9 cellular contexts compared by ENCODE assay signal in genomic region chr12:109432842-109433304, GRCh38. TPM values are rescaled to one million over a fixed set of nuclear protein-coding genes. Genes with fewer than 3 reads are reported as not detected.
A peak's percentile ranks its signal among the peaks of the same experiment; 100 is the strongest.
DNase-seq lines count a peak whose midpoint lies in the region; ATAC-seq and TF ChIP-seq lines count a peak whose summit lies in the region.
"Had no signal": no experiment of that assay in that cellular context is flagged by ENCODE, and none has a peak within 500 bp of the region (broad histone marks: within the 10 kb centered on the region; RNA-seq: fewer than 3 reads in every experiment).

No MANE protein-coding gene starts in this region.

- no peak overlapping the region for H3K4me2 ChIP-seq in DND-41 (ENCODE audit: insufficient read depth, low read length)
- no peak overlapping the region for H3K4me2 ChIP-seq in KMS-11

- H3K27me3 ChIP-seq in DND-41 (ENCODE audit: insufficient read depth, low read length, poor library complexity), result no peaks in the 10 kb centered on the region
- H3K27me3 ChIP-seq in KMS-11 (ENCODE audit: insufficient read depth, low read depth), result no peaks in the 10 kb centered on the region
- H3K27me3 ChIP-seq in esophagus muscularis mucosa, result no peaks in the 10 kb centered on the region

- no peaks in the 10 kb centered on the region for H3K4me1 ChIP-seq in DND-41 (ENCODE audit: insufficient read depth, low read length)
- no peaks in the 10 kb centered on the region for H3K4me1 ChIP-seq in KMS-11 (ENCODE audit: low read depth, poor library complexity, severe bottlenecking)
- peaks cover 9 to 16% (median 13%) of the 10 kb centered on the region in 4 donors for H3K4me1 ChIP-seq in esophagus muscularis mucosa

- TF ChIP-seq CTCF in DND-41 (IDR thresholded peaks at IDR 0.05; ENCODE audit: borderline replicate concordance, extremely low read depth, low read length, poor library complexity, severe bottlenecking), result peak; percentile 87
- peak; percentile 7; the same call in 1 of the 2 replicates for TF ChIP-seq CTCF in KMS-11 (conservative IDR thresholded peaks at IDR 0.05; ENCODE audit: low read depth, low read length)
- peak; percentile 78 to 91 (median 79) for TF ChIP-seq CTCF in esophagus muscularis mucosa (IDR thresholded peaks at IDR 0.05)
- peak; percentile 64 to 71 (median 66) for TF ChIP-seq CTCF in nephron (IDR thresholded peaks at IDR 0.05; ENCODE audit: unreplicated experiment in 3 of 3)

- no peaks in the 10 kb centered on the region for H3K36me3 Mint-ChIP-seq in nephron (ENCODE audit: low read depth)
- no peaks in the 10 kb centered on the region for H3K36me3 Mint-ChIP-seq in stimulated activated naive B cell treated with anti-CD40 and anti-IgM and Interleukin-4, amounts not matched to agents 10 μg/mL and 1 μg/mL and 100 μg/mL, for 72 hours

- H3K79me2 ChIP-seq in DND-41 (ENCODE audit: insufficient read depth, low read length), result no peaks in the 10 kb centered on the region
- no peaks in the 10 kb centered on the region for H3K79me2 ChIP-seq in KMS-11 (ENCODE audit: insufficient read depth, low read depth)

- peaks cover 14% of the 10 kb centered on the region for H3K4me1 Mint-ChIP-seq in nephron
- H3K4me1 Mint-ChIP-seq in stimulated activated naive B cell treated with anti-CD40 and anti-IgM and Interleukin-4, amounts not matched to agents 10 μg/mL and 1 μg/mL and 100 μg/mL, for 72 hours, result peaks cover 5 to 12% of the 10 kb centered on the region in 2 donors

- no peaks in the 10 kb centered on the region for H4K20me1 ChIP-seq in DND-41 (ENCODE audit: insufficient read depth, low read length)
- H4K20me1 ChIP-seq in KMS-11 (ENCODE audit: insufficient read depth), result no peaks in the 10 kb centered on the region

- ATAC-seq in DND-41 (ENCODE audit: insufficient read depth, low read depth), result peak; percentile 69
- peak; percentile 72 to 83 for ATAC-seq in stimulated activated naive B cell treated with anti-CD40 and anti-IgM and Interleukin-4, amounts not matched to agents 10 μg/mL and 1 μg/mL and 100 μg/mL, for 72 hours (replicated peaks)
- no peak for ATAC-seq in GM18520 (IDR thresholded peaks at IDR 0.05; ENCODE audit: unreplicated experiment)

- H3K9ac ChIP-seq in DND-41 (ENCODE audit: low read depth, low read length) (no peak overlapping the region), KMS-11 (no peak overlapping the region)

- TF ChIP-seq POLR2A in esophagus muscularis mucosa (IDR thresholded peaks at IDR 0.05; ENCODE audit: low read depth), result no peak

- H2AFZ ChIP-seq in DND-41 (ENCODE audit: low read depth, low read length), result no peak overlapping the region
- H2AFZ ChIP-seq in KMS-11 (ENCODE audit: low read depth), result no peak overlapping the region

- no peak overlapping the region for H3K27ac ChIP-seq in DND-41 (ENCODE audit: low read length)
- no peak overlapping the region for H3K27ac ChIP-seq in KMS-11
- no peak overlapping the region for H3K27ac ChIP-seq in esophagus muscularis mucosa (replicated peaks in 1 of 4)

- H3K9me3 ChIP-seq in DND-41 (ENCODE audit: insufficient read depth, low read length, severe bottlenecking) (no peaks in the 10 kb centered on the region), esophagus muscularis mucosa (no peaks in the 10 kb centered on the region)

- H3K27me3 Mint-ChIP-seq in nephron (ENCODE audit: low read depth), result no peaks in the 10 kb centered on the region
- no peaks in the 10 kb centered on the region for H3K27me3 Mint-ChIP-seq in stimulated activated naive B cell treated with anti-CD40 and anti-IgM and Interleukin-4, amounts not matched to agents 10 μg/mL and 1 μg/mL and 100 μg/mL, for 72 hours

- no peaks in the 10 kb centered on the region for H3K9me3 Mint-ChIP-seq in nephron
- peaks cover 1 to 7% of the 10 kb centered on the region in 2 donors for H3K9me3 Mint-ChIP-seq in stimulated activated naive B cell treated with anti-CD40 and anti-IgM and Interleukin-4, amounts not matched to agents 10 μg/mL and 1 μg/mL and 100 μg/mL, for 72 hours
- H3K9me3 Mint-ChIP-seq: dendritic cell treated with granulocyte-macrophage colony-stimulating factor and Interleukin-4, amounts not matched to agents 40 ng/mL and 50 ng/mL, for 4 days had no signal

- 35% methylated on average over 14 of the region's 14 CpGs for WGBS in esophagus muscularis mucosa

- DNase-seq in DND-41 (peak; percentile 67), OCI-M1 (lab: John Stamatoyannopoulos, UW) (peak; percentile 87), activated T-cell treated with anti-CD3 and anti-CD28 coated beads for 48 hours (ENCODE audit: low read depth) (peak; percentile 71), esophagus muscularis mucosa (ENCODE audit: extremely low spot score) (peak; percentile 96)
- peak; percentile 59 for DNase-seq in stimulated activated naive B cell treated with anti-CD40 and anti-IgM and Interleukin-4, amounts not matched to agents 10 μg/mL and 1 μg/mL and 100 μg/mL, for 72 hours

- no peak overlapping the region for H3K4me3 ChIP-seq in DND-41 (ENCODE audit: low read depth in 1 of 2, low read length in 2 of 2)
- no peak overlapping the region for H3K4me3 ChIP-seq in KMS-11 (IDR thresholded peaks at IDR 0.05; ENCODE audit: insufficient read depth, low read depth, low read length)
- H3K4me3 ChIP-seq in esophagus muscularis mucosa, result no peak overlapping the region

- intact Hi-C loops in esophagus muscularis mucosa (cut with DNase I), result loop anchor here (2.0 kb wide), 1 partner anchor 44 kb away; the partner anchor contains the start of genes KCTD10 and UBE3B

- H3K36me3 ChIP-seq in DND-41 (ENCODE audit: insufficient read depth, low read length) (no peaks in the 10 kb centered on the region), KMS-11 (ENCODE audit: insufficient read depth) (no peaks in the 10 kb centered on the region), esophagus muscularis mucosa (no peaks in the 10 kb centered on the region)

- peak overlapping the region; percentile 62 to 83 (median 79) for H3K27ac Mint-ChIP-seq in nephron
- no peak overlapping the region for H3K27ac Mint-ChIP-seq in stimulated activated naive B cell treated with anti-CD40 and anti-IgM and Interleukin-4, amounts not matched to agents 10 μg/mL and 1 μg/mL and 100 μg/mL, for 72 hours
- H3K27ac Mint-ChIP-seq: dendritic cell treated with granulocyte-macrophage colony-stimulating factor and Interleukin-4, amounts not matched to agents 40 ng/mL and 50 ng/mL, for 4 days had no signal

- TF ChIP-seq EP300 in esophagus muscularis mucosa (IDR thresholded peaks at IDR 0.05), result no peak

- H3K4me3 Mint-ChIP-seq in nephron, result no peak overlapping the region
- no peak overlapping the region for H3K4me3 Mint-ChIP-seq in stimulated activated naive B cell treated with anti-CD40 and anti-IgM and Interleukin-4, amounts not matched to agents 10 μg/mL and 1 μg/mL and 100 μg/mL, for 72 hours
- H3K4me3 Mint-ChIP-seq: dendritic cell treated with granulocyte-macrophage colony-stimulating factor and Interleukin-4, amounts not matched to agents 40 ng/mL and 50 ng/mL, for 4 days had no signal

RNA-seq across cellular contexts. Expression of gene KCTD10, which starts 44.2 kb away (rescaled TPM):
- total RNA-seq in esophagus muscularis mucosa, result 100 to 1,000 TPM in 2 of 4 donors, 10 to 100 TPM in 2; 90.7 to 115 (median 104) TPM

RNA-seq across cellular contexts. Expression of gene UBE3B, which starts 44.6 kb away (rescaled TPM):
- 10 to 100 TPM; 42.4 to 59.2 (median 49.1) TPM for total RNA-seq in esophagus muscularis mucosa

Comparison
In these comparisons a context has a peak if more than half of its experiments do, and no peak if none do; other contexts are left out.
1. CTCF ChIP-seq: peak in every context shown above with its lines; median percentile 87 in DND-41; 79 in esophagus muscularis mucosa; 66 in nephron; 7 in KMS-11.